Comparison of ENCODE assay signal across 8 cellular contexts in the genomic region with DNA sequence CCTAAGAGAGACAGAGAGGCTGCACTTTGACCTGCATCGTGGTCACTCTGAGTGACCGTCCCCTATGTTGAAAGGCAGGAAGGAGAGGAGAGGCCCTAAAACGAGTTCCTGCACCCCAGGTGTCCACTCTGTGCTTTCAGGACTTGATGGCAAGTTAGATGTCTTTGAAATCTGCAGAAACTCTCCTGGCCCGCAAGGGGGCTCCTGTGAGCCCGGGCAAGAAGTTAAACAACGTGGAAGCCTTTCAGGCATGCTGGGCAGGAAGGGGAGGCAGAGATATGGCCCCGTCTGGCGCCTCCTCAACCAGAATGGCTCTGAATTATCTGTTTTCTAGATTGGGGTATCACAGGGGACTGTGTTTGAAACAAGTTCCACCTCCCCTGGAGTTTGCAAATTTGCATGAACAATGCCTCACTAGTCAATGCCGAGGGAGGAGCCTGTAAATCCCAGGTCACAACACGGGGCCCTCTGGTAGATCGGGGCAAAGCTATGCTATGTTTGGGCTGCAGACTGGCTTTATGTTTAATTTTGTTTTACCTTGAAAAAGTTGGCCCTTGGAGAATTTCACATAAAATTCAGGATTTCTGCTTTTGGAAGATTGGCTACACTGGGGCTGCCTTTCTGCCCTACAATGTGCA. TPM values are rescaled to one million over a fixed set of nuclear protein-coding genes. Genes with fewer than 3 reads are reported as not detected.
DNase-seq lines count a peak whose midpoint lies in the region; ATAC-seq and TF ChIP-seq lines count a peak whose summit lies in the region.

No MANE protein-coding gene starts in this region.

- TF ChIP-seq CTCF in colonic mucosa (IDR thresholded peaks at IDR 0.05), result peak; percentile 50
- peak; percentile 64 for TF ChIP-seq CTCF in neural crest cell (conservative IDR thresholded peaks at IDR 0.05)

- H3K9ac ChIP-seq in colonic mucosa (ENCODE audit: low read depth in 2 of 2, low read length in 2 of 2), result no peak overlapping the region

- H3K27ac ChIP-seq in colonic mucosa, result no peak overlapping the region

- no peaks in the 10 kb centered on the region for H3K9me3 Mint-ChIP-seq in neural crest cell
- H3K9me3 Mint-ChIP-seq in activated T-helper 17 cell treated with anti-CD3 and anti-CD28 coated beads, Interleukin-2, amount 50 U/mL, for 72 hours, result no peaks in the 10 kb centered on the region

- no peak for ATAC-seq in HG02840 (IDR thresholded peaks at IDR 0.05; ENCODE audit: low FRiP score, unreplicated experiment)
- no peak for ATAC-seq in activated T-helper 17 cell treated with anti-CD3 and anti-CD28 coated beads, Interleukin-2, amount 50 U/mL, for 72 hours (replicated peaks)

- H3K9me3 ChIP-seq in colonic mucosa, result no peaks in the 10 kb centered on the region

- no peak overlapping the region for H3K4me3 Mint-ChIP-seq in neural crest cell
- H3K4me3 Mint-ChIP-seq in activated T-helper 17 cell treated with anti-CD3 and anti-CD28 coated beads, Interleukin-2, amount 50 U/mL, for 72 hours, result no peak overlapping the region

- no peak overlapping the region for H3K27ac Mint-ChIP-seq in neural crest cell (ENCODE audit: unreplicated experiment)
- no peak overlapping the region for H3K27ac Mint-ChIP-seq in activated T-helper 17 cell treated with anti-CD3 and anti-CD28 coated beads, Interleukin-2, amount 50 U/mL, for 72 hours

- peaks cover 3% of the 10 kb centered on the region for H3K27me3 Mint-ChIP-seq in neural crest cell (ENCODE audit: low read depth)
- H3K27me3 Mint-ChIP-seq in activated T-helper 17 cell treated with anti-CD3 and anti-CD28 coated beads, Interleukin-2, amount 50 U/mL, for 72 hours, result peaks cover 59% of the 10 kb centered on the region

- intact Hi-C loops in colonic mucosa (cut with DNase I), result no loop called here

- no peaks in the 10 kb centered on the region for H3K27me3 ChIP-seq in colonic mucosa

- no peak overlapping the region for H3K4me3 ChIP-seq in colonic mucosa

- no peaks in the 10 kb centered on the region for H3K36me3 Mint-ChIP-seq in neural crest cell (ENCODE audit: low read depth)
- no peaks in the 10 kb centered on the region for H3K36me3 Mint-ChIP-seq in activated T-helper 17 cell treated with anti-CD3 and anti-CD28 coated beads, Interleukin-2, amount 50 U/mL, for 72 hours (ENCODE audit: low read depth)

- DNase-seq in stimulated activated CD4-positive, alpha-beta T cell treated with anti-CD3 and anti-CD28 coated beads, Interleukin-1b, Interleukin-23, amount 100 ng/mL, for 48 hours, result peak; percentile 7
- no peak for DNase-seq in stimulated activated CD4-positive, alpha-beta T cell treated with anti-CD3 and anti-CD28 coated beads, Interleukin-4, amount 100 ng/mL, for 24 hours
- DNase-seq in NCI-H774 (lab: John Stamatoyannopoulos, UW) (peak; percentile 15), colonic mucosa (no peak), neural crest cell (ENCODE audit: low read depth, low spot score) (peak; percentile 20)
- DNase-seq in effector CD4-positive, alpha-beta T cell, result no peak

- no peaks in the 10 kb centered on the region for H3K4me1 ChIP-seq in colonic mucosa

- H3K4me1 Mint-ChIP-seq in neural crest cell, result peaks cover 32% of the 10 kb centered on the region
- peaks cover 4% of the 10 kb centered on the region for H3K4me1 Mint-ChIP-seq in activated T-helper 17 cell treated with anti-CD3 and anti-CD28 coated beads, Interleukin-2, amount 50 U/mL, for 72 hours

- H3K36me3 ChIP-seq in colonic mucosa, result no peaks in the 10 kb centered on the region

RNA-seq across cellular contexts. Expression of a gene that starts 9.8 kb away (rescaled TPM):
- under 1 TPM; 0.11 to 0.12 TPM for total RNA-seq in colonic mucosa
- 1.3 TPM in 2 replicates for total RNA-seq in neural crest cell
- total RNA-seq in activated T-helper 17 cell treated with anti-CD3 and anti-CD28 coated beads, Interleukin-2, amount 50 U/mL, for 72 hours, result not detected

Comparison
In these comparisons a context has a peak if more than half of its experiments do, and no peak if none do; other contexts are left out.
1. DNase-seq: peak in stimulated activated CD4-positive, alpha-beta T cell treated with anti-CD3 and anti-CD28 coated beads, Interleukin-1b, Interleukin-23, amount 100 ng/mL, for 48 hours (single experiment), NCI-H774 (single experiment) and neural crest cell (single experiment); none in stimulated activated CD4-positive, alpha-beta T cell treated with anti-CD3 and anti-CD28 coated beads, Interleukin-4, amount 100 ng/mL, for 24 hours (single experiment), colonic mucosa (single experiment) and effector CD4-positive, alpha-beta T cell (single experiment).